8 cellular contexts compared by ENCODE assay signal in the genomic region with DNA sequence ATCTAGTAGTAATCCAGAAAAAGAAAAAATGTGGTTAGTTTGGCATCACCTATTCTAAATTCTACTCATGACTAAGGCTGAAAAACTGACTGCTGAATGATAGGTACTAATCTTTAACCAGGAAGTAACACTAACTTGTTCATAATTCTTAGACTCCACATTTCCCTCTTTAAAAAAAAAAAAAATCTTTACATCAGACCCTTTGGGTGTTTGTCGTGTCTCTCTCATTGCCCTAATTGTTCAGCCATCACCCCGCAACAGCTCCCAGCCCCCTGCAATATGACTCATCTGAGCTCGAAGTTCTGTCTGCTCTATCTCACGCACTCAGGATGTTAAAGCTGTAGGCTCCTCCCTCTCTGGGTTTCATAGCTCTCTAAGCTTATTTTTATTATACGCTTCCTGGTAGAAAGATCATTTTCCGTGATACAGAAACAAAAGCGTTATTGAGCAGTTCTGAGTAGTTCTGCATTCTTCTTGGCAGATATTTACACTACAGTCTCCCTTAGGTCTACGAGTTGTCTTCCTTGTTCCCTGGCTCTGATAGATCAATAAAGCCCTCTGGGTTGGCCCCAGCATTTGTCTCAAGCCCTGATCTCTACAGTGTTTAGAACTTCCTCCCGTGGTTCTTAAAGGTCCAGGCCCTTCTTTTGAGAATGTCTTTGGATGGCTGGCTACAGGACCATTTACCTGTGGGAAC.
DNase-seq lines count a peak whose midpoint lies in the region; ATAC-seq and TF ChIP-seq lines count a peak whose summit lies in the region.

No MANE protein-coding gene starts in this region.

- H3K27ac ChIP-seq in DND-41 (ENCODE audit: low read length) (no peak overlapping the region), smooth muscle cell (ENCODE audit: low read depth) (peak overlapping the region; percentile 1)

- peak overlapping the region; percentile 68 for H3K4me3 Mint-ChIP-seq in activated CD8-positive, alpha-beta T cell treated with anti-CD3 and anti-CD28 coated beads, Interleukin-2, amount 10 ng/mL, durations not matched to agents 7 days and 5 days

- H3K4me2 ChIP-seq in DND-41 (ENCODE audit: insufficient read depth, low read length) (peak overlapping the region; percentile 17), smooth muscle cell (peak overlapping the region; percentile 77)

- peaks cover 10% of the 10 kb centered on the region for H3K4me1 ChIP-seq in DND-41 (ENCODE audit: insufficient read depth, low read length)
- no peaks in the 10 kb centered on the region for H3K4me1 ChIP-seq in smooth muscle cell (ENCODE audit: low read depth)

- WGBS in smooth muscle cell (ENCODE audit: low lambda C conversion rate): 19% methylated on average over 9 of the region's 9 CpGs

- H4K20me1 ChIP-seq in DND-41 (ENCODE audit: insufficient read depth, low read length) (no peaks in the 10 kb centered on the region), smooth muscle cell (ENCODE audit: low read depth) (no peaks in the 10 kb centered on the region)

- peak; percentile 7 for DNase-seq in DND-41
- DNase-seq in M059J (ENCODE audit: low read depth): peak; percentile 91
- DNase-seq in activated CD8-positive, alpha-beta T cell treated with anti-CD3 and anti-CD28 coated beads, Interleukin-2, amount 10 ng/mL, durations not matched to agents 7 days and 5 days: peak; percentile 86
- DNase-seq in epithelial cell of proximal tubule (ENCODE audit: low read depth): peak; percentile 61
- DNase-seq in smooth muscle cell (lab: John Stamatoyannopoulos, UW; ENCODE audit: unreplicated experiment): no peak
- DNase-seq in NCI-H446 treated with DMSO at 0.1 percent for 48 hours (lab: John Stamatoyannopoulos, UW): no peak
- no peak for DNase-seq in C1 segment of cervical spinal cord (lab: John Stamatoyannopoulos, UW)

- no peak overlapping the region for H3K9ac ChIP-seq in DND-41 (ENCODE audit: low read depth, low read length)
- H3K9ac ChIP-seq in smooth muscle cell (ENCODE audit: low read depth): peak overlapping the region; percentile 37

- CTCF ChIA-PET in activated CD8-positive, alpha-beta T cell treated with anti-CD3 and anti-CD28 coated beads, Interleukin-2, amount 10 ng/mL, durations not matched to agents 7 days and 5 days (lab: Charles Lee): interaction anchor here (0.6 to 2.9 kb wide), 15 partner anchors 11 to 448 kb away, joined by 3 to 31 read pairs (median 4); partner anchors contain the start of genes PIGN, RELCH and TNFRSF11A

- H3K27me3 Mint-ChIP-seq in activated CD8-positive, alpha-beta T cell treated with anti-CD3 and anti-CD28 coated beads, Interleukin-2, amount 10 ng/mL, durations not matched to agents 7 days and 5 days (ENCODE audit: low read depth): no peaks in the 10 kb centered on the region

- H3F3A ChIP-seq in smooth muscle cell (ENCODE audit: low read depth): no peaks in the 10 kb centered on the region

- H2AFZ ChIP-seq in DND-41 (ENCODE audit: low read depth, low read length): peak overlapping the region; percentile 60
- H2AFZ ChIP-seq in smooth muscle cell (ENCODE audit: low read depth): no peak overlapping the region

- peak; percentile 68 for ATAC-seq in DND-41 (ENCODE audit: insufficient read depth, low read depth)
- ATAC-seq in GM21723 (IDR thresholded peaks at IDR 0.05; ENCODE audit: unreplicated experiment): peak; percentile 92
- peak; percentile 99 for ATAC-seq in activated CD8-positive, alpha-beta T cell treated with anti-CD3 and anti-CD28 coated beads, Interleukin-2, amount 10 ng/mL, durations not matched to agents 7 days and 5 days

- TF ChIP-seq CTCF in DND-41 (IDR thresholded peaks at IDR 0.05; ENCODE audit: borderline replicate concordance, extremely low read depth, low read length, poor library complexity, severe bottlenecking): no peak
- no peak for TF ChIP-seq CTCF in epithelial cell of proximal tubule (conservative IDR thresholded peaks at IDR 0.05; ENCODE audit: low read depth, low read length)
- no peak for TF ChIP-seq CTCF in smooth muscle cell (IDR thresholded peaks at IDR 0.05; ENCODE audit: borderline replicate concordance, insufficient read depth, poor library complexity, severe bottlenecking)

- H3K27me3 ChIP-seq in DND-41 (ENCODE audit: insufficient read depth, low read length, poor library complexity): no peaks in the 10 kb centered on the region
- peaks cover 16% of the 10 kb centered on the region for H3K27me3 ChIP-seq in smooth muscle cell (ENCODE audit: low read depth)

- peaks cover 47% of the 10 kb centered on the region for H3K4me1 Mint-ChIP-seq in activated CD8-positive, alpha-beta T cell treated with anti-CD3 and anti-CD28 coated beads, Interleukin-2, amount 10 ng/mL, durations not matched to agents 7 days and 5 days (ENCODE audit: low read depth)

- POLR2A ChIA-PET in activated CD8-positive, alpha-beta T cell treated with anti-CD3 and anti-CD28 coated beads, Interleukin-2, amount 10 ng/mL, durations not matched to agents 7 days and 5 days (lab: Charles Lee): interaction anchor here (0.7 to 2.4 kb wide), 11 partner anchors 14 to 233 kb away, joined by 3 to 19 read pairs (median 6); partner anchors contain the start of genes PIGN, RELCH and ZCCHC2

- H3K9me3 Mint-ChIP-seq in activated CD8-positive, alpha-beta T cell treated with anti-CD3 and anti-CD28 coated beads, Interleukin-2, amount 10 ng/mL, durations not matched to agents 7 days and 5 days (ENCODE audit: insufficient read depth): no peaks in the 10 kb centered on the region

- no peak overlapping the region for H3K4me3 ChIP-seq in DND-41 (ENCODE audit: low read depth in 1 of 2, low read length in 2 of 2)
- H3K4me3 ChIP-seq in epithelial cell of proximal tubule (ENCODE audit: low read depth, low read length): no peak overlapping the region
- H3K4me3 ChIP-seq in smooth muscle cell: peak overlapping the region; percentile 7

- H3K36me3 ChIP-seq in DND-41 (ENCODE audit: insufficient read depth, low read length) (no peaks in the 10 kb centered on the region), smooth muscle cell (ENCODE audit: low read depth) (no peaks in the 10 kb centered on the region)

- no peaks in the 10 kb centered on the region for H3K79me2 ChIP-seq in DND-41 (ENCODE audit: insufficient read depth, low read length)
- no peaks in the 10 kb centered on the region for H3K79me2 ChIP-seq in smooth muscle cell (ENCODE audit: low read depth)

- H3K9me3 ChIP-seq in DND-41 (ENCODE audit: insufficient read depth, low read length, severe bottlenecking) (no peaks in the 10 kb centered on the region), smooth muscle cell (replicated peaks; ENCODE audit: low read depth) (no peaks in the 10 kb centered on the region)

- peak overlapping the region; percentile 94 for H3K27ac Mint-ChIP-seq in activated CD8-positive, alpha-beta T cell treated with anti-CD3 and anti-CD28 coated beads, Interleukin-2, amount 10 ng/mL, durations not matched to agents 7 days and 5 days

- peaks cover 11% of the 10 kb centered on the region for H3K36me3 Mint-ChIP-seq in activated CD8-positive, alpha-beta T cell treated with anti-CD3 and anti-CD28 coated beads, Interleukin-2, amount 10 ng/mL, durations not matched to agents 7 days and 5 days (ENCODE audit: low read depth)

Comparison
In these comparisons a context has a peak if more than half of its experiments do, and no peak if none do; other contexts are left out.
1. DNase-seq: peak in DND-41 (single experiment), M059J (single experiment), activated CD8-positive, alpha-beta T cell treated with anti-CD3 and anti-CD28 coated beads, Interleukin-2, amount 10 ng/mL, durations not matched to agents 7 days and 5 days (single experiment) and epithelial cell of proximal tubule (single experiment); none in smooth muscle cell (single experiment), NCI-H446 treated with DMSO at 0.1 percent for 48 hours (single experiment) and C1 segment of cervical spinal cord (0 of 14).
2. Peak in every context shown above with its lines, with median percentiles within 50 percentile points of each other: ATAC-seq.